In the genomic region with DNA sequence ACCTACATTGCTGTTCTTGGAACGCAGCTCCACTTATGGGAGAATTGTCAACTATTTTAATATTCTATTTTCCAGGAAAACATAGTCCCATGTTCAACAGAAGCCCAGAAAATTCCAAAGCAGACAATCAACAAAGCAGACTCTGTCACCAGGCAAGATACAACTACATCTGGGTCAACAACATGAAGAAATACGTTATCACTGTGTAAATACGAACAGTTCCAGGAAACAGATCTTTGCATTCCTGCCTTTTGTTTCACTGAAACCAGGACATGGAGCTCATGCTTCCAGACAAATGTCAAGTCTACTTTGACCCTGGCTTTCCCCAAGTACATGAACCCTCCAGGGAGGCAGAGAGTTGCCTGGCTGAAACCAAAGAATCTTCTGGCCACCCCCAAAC, we compare ENCODE assay signal across 1 cellular context.
TF ChIP-seq lines count a peak whose summit lies in the region.

No MANE protein-coding gene starts in this region.

TF ChIP-seq in HepG2, 621 proteins besides CTCF, POLR2A, EP300 and RAD21 (continued from another document and continues in another):
- TF ChIP-seq KIAA2018 (CRISPR knock-in tag; IDR thresholded peaks at IDR 0.05; ENCODE audit: borderline replicate concordance) (no peak), RARG (CRISPR knock-in tag; IDR thresholded peaks at IDR 0.05; ENCODE audit: low read depth) (no peak), ZNF333 (CRISPR knock-in tag; IDR thresholded peaks at IDR 0.05; ENCODE audit: borderline replicate concordance) (no peak), ZMAT3 (CRISPR knock-in tag; conservative IDR thresholded peaks at IDR 0.05) (no peak), ETS1 (CRISPR knock-in tag; IDR thresholded peaks at IDR 0.05) (no peak), ZNF446 (CRISPR knock-in tag; IDR thresholded peaks at IDR 0.05) (no peak), ATM (IDR thresholded peaks at IDR 0.05; ENCODE audit: borderline replicate concordance) (no peak), ZNF878 (CRISPR knock-in tag; IDR thresholded peaks at IDR 0.05) (peak; percentile 76; the same call in 1 of the 2 replicates), HNF4A (CRISPR knock-in tag; IDR thresholded peaks at IDR 0.05) (peak; percentile 89), ZSCAN29 (CRISPR knock-in tag; conservative IDR thresholded peaks at IDR 0.05) (no peak), ZNF891 (CRISPR knock-in tag; IDR thresholded peaks at IDR 0.05) (no peak), FOXO1 (CRISPR knock-in tag; IDR thresholded peaks at IDR 0.05) (peak; percentile 98), XRCC5 (optimal IDR thresholded peaks at IDR 0.05; ENCODE audit: low read length) (no peak), YEATS4 (CRISPR knock-in tag; IDR thresholded peaks at IDR 0.05; ENCODE audit: borderline replicate concordance) (0 out of 2 replicates have a peak, but pooled peaks have one; percentile 34), ZFP91 (CRISPR knock-in tag; IDR thresholded peaks at IDR 0.05; ENCODE audit: borderline replicate concordance) (no peak; the same call in 1 of the 2 replicates), PHF21A (CRISPR knock-in tag; IDR thresholded peaks at IDR 0.05) (peak; percentile 83), ZNF766 (CRISPR knock-in tag; IDR thresholded peaks at IDR 0.05; ENCODE audit: borderline replicate concordance) (no peak), RBM22 (optimal IDR thresholded peaks at IDR 0.05; ENCODE audit: low read length) (no peak), PAXIP1 (CRISPR knock-in tag; conservative IDR thresholded peaks at IDR 0.05) (peak; percentile 92), ZNF674 (CRISPR knock-in tag; IDR thresholded peaks at IDR 0.05; ENCODE audit: low read depth) (no peak), SMC3 (IDR thresholded peaks at IDR 0.05; ENCODE audit: low read length) (no peak), ZNF615 (CRISPR knock-in tag; IDR thresholded peaks at IDR 0.05; ENCODE audit: borderline replicate concordance) (peak; percentile 63; the same call in 1 of the 2 replicates), TCF7L2 (IDR thresholded peaks at IDR 0.05; ENCODE audit: low read depth, low read length) (no peak; the same call in 1 of the 2 replicates), ZFAT (CRISPR knock-in tag; conservative IDR thresholded peaks at IDR 0.05) (no peak), SALL2 (CRISPR knock-in tag; IDR thresholded peaks at IDR 0.05) (no peak), MAZ (IDR thresholded peaks at IDR 0.05; ENCODE audit: borderline replicate concordance, low read depth, low read length) (no peak), MAZ (CRISPR knock-in tag; IDR thresholded peaks at IDR 0.05; ENCODE audit: low read depth) (no peak), PRDM10 (CRISPR knock-in tag; IDR thresholded peaks at IDR 0.05; ENCODE audit: low read depth) (peak; percentile 75), NR1H2 (CRISPR knock-in tag; IDR thresholded peaks at IDR 0.05; ENCODE audit: borderline replicate concordance, low read depth) (no peak), SP4 (CRISPR knock-in tag; IDR thresholded peaks at IDR 0.05) (no peak)
- TF ChIP-seq, protein P1, sequence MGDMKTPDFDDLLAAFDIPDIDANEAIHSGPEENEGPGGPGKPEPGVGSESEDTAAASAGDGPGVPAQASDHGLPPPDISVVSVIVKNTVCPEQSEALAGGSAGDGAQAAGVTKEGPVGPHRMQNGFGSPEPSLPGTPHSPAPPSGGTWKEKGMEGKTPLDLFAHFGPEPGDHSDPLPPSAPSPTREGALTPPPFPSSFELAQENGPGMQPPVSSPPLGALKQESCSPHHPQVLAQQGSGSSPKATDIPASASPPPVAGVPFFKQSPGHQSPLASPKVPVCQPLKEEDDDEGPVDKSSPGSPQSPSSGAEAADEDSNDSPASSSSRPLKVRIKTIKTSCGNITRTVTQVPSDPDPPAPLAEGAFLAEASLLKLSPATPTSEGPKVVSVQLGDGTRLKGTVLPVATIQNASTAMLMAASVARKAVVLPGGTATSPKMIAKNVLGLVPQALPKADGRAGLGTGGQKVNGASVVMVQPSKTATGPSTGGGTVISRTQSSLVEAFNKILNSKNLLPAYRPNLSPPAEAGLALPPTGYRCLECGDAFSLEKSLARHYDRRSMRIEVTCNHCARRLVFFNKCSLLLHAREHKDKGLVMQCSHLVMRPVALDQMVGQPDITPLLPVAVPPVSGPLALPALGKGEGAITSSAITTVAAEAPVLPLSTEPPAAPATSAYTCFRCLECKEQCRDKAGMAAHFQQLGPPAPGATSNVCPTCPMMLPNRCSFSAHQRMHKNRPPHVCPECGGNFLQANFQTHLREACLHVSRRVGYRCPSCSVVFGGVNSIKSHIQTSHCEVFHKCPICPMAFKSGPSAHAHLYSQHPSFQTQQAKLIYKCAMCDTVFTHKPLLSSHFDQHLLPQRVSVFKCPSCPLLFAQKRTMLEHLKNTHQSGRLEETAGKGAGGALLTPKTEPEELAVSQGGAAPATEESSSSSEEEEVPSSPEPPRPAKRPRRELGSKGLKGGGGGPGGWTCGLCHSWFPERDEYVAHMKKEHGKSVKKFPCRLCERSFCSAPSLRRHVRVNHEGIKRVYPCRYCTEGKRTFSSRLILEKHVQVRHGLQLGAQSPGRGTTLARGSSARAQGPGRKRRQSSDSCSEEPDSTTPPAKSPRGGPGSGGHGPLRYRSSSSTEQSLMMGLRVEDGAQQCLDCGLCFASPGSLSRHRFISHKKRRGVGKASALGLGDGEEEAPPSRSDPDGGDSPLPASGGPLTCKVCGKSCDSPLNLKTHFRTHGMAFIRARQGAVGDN (CRISPR knock-in tag; IDR thresholded peaks at IDR 0.05) = no peak
- TF ChIP-seq, protein P2, sequence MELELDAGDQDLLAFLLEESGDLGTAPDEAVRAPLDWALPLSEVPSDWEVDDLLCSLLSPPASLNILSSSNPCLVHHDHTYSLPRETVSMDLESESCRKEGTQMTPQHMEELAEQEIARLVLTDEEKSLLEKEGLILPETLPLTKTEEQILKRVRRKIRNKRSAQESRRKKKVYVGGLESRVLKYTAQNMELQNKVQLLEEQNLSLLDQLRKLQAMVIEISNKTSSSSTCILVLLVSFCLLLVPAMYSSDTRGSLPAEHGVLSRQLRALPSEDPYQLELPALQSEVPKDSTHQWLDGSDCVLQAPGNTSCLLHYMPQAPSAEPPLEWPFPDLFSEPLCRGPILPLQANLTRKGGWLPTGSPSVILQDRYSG (CRISPR knock-in tag; IDR thresholded peaks at IDR 0.05) = no peak
